In the genomic region with DNA sequence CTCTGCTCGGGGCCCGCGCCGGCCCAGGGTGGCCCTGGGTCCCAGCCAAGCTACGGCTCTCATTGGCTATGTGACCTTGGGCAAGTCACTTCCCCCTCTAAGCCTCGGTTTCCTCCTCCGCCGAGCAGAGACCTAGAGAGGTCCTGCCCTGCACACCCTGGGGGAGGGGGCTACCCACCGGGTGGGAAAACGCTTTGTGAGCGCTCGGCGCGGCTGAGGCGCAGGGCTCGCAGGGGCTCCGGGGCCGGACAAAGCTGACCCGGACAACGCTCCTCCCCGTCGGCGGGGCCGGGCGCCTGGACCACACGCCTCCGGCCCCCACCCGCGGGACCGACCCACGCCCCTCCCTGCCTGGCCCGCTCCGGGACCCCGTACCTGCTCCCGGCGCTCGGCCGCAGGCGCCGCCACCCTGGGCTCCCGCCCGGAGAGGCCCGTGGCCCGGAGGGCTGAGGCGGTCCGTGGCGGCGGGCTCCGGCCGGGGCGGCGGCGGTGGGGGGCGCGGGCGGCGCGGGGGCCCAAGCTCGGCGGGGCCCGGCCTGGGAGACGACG, we compare ENCODE assay signal across 8 cellular contexts.
DNase-seq lines count a peak whose midpoint lies in the region; ATAC-seq and TF ChIP-seq lines count a peak whose summit lies in the region.

No MANE protein-coding gene starts in this region.

- H3K4me2 ChIP-seq in fibroblast of lung (ENCODE audit: extremely low read depth, insufficient read depth, low read length) (peak overlapping the region; percentile 64), neural progenitor cell (peak overlapping the region; percentile 91)

- TF ChIP-seq POLR2A in transverse colon (IDR thresholded peaks at IDR 0.05): no peak

- DNase-seq in NCI-H69 (lab: John Stamatoyannopoulos, UW) (peak; percentile 69), activated T-cell treated with anti-CD3 and anti-CD28 coated beads for 48 hours (ENCODE audit: low read depth) (peak; percentile 52), fibroblast of lung (ENCODE audit: low read depth in 2 of 2) (peak in 1 of 2 donors; percentile 21), neural progenitor cell (ENCODE audit: low spot score) (peak; percentile 63), transverse colon (peak; percentile 51), ecto neural progenitor cell (ENCODE audit: low spot score) (no peak)

- peaks cover 2% of the 10 kb centered on the region for H3K36me3 ChIP-seq in fibroblast of lung (ENCODE audit: control insufficient read depth, insufficient read depth, low read length)
- no peaks in the 10 kb centered on the region for H3K36me3 ChIP-seq in neural progenitor cell
- no peaks in the 10 kb centered on the region for H3K36me3 ChIP-seq in transverse colon

- H4K20me1 ChIP-seq in fibroblast of lung (ENCODE audit: control insufficient read depth, extremely low read depth, insufficient read depth, low read length) (no peaks in the 10 kb centered on the region), neural progenitor cell (ENCODE audit: low read depth) (peaks cover 50% of the 10 kb centered on the region)

- H3K4me1 Mint-ChIP-seq in neural progenitor cell: peaks cover 35% of the 10 kb centered on the region

- H3K36me3 Mint-ChIP-seq in neural progenitor cell: no peaks in the 10 kb centered on the region

- intact Hi-C loops in transverse colon (cut with DNase I; ENCODE audit: low total_unique reads): loop anchor here (10.0 kb wide), 1 partner anchor 82 kb away; the partner anchor contains the start of gene RNF38

- no peaks in the 10 kb centered on the region for H3K9me3 ChIP-seq in fibroblast of lung (ENCODE audit: control insufficient read depth, insufficient read depth, low read depth, low read length)
- no peaks in the 10 kb centered on the region for H3K9me3 ChIP-seq in neural progenitor cell (ENCODE audit: low read depth)
- no peaks in the 10 kb centered on the region for H3K9me3 ChIP-seq in transverse colon

- in situ Hi-C loops in transverse colon (cut with MboI; ENCODE audit: low pct_ligation_motif_present in 1 of 4, low pct_unique_long_range_greater_than_20kb in 1 of 4, low sequenced_read_pairs in 3 of 4): loop anchor here in 1 of 4 donors (10.0 kb wide), 1 partner anchor 68 kb away; no protein-coding TSS in a partner anchor

- no peaks in the 10 kb centered on the region for H3K9me3 Mint-ChIP-seq in neural progenitor cell

- H3F3A ChIP-seq in neural progenitor cell (ENCODE audit: low read depth): peaks cover 43% of the 10 kb centered on the region

- H3K27me3 Mint-ChIP-seq in neural progenitor cell (ENCODE audit: insufficient read depth, low read depth): peaks cover 5% of the 10 kb centered on the region

- peak overlapping the region; percentile 66 for H3K27ac ChIP-seq in fibroblast of lung (ENCODE audit: insufficient read depth, low read length)
- H3K27ac ChIP-seq in neural progenitor cell: peak overlapping the region; percentile 90
- H3K27ac ChIP-seq in transverse colon: peak overlapping the region; percentile 90 to 96 (median 94)

- H2AFZ ChIP-seq in fibroblast of lung (ENCODE audit: low read length): peak overlapping the region; percentile 75
- no peak overlapping the region for H2AFZ ChIP-seq in neural progenitor cell (replicated peaks)

- peak overlapping the region; percentile 69 for H3K9ac ChIP-seq in fibroblast of lung (ENCODE audit: insufficient read depth, low read length)
- H3K9ac ChIP-seq in neural progenitor cell: peak overlapping the region; percentile 88

- H3K4me1 ChIP-seq in fibroblast of lung (ENCODE audit: control insufficient read depth, extremely low read depth, insufficient read depth, low read length) (peaks cover 6% of the 10 kb centered on the region), neural progenitor cell (peaks cover 30% of the 10 kb centered on the region), transverse colon (peaks cover 10 to 40% (median 23%) of the 10 kb centered on the region in 4 donors)

- no peak overlapping the region for H3K27ac Mint-ChIP-seq in neural progenitor cell

- peak overlapping the region; percentile 75 to 91 (median 82) for H3K4me3 ChIP-seq in fibroblast of lung (replicated peaks in 1 of 4; ENCODE audit: control extremely low read depth in 1 of 4, insufficient read depth in 1 of 4, low read depth in 3 of 4, low read length in 4 of 4)
- H3K4me3 ChIP-seq in neural progenitor cell: peak overlapping the region; percentile 91
- peak overlapping the region; percentile 77 to 100 (median 95) for H3K4me3 ChIP-seq in transverse colon

- 1% methylated on average over 36 of the region's 63 CpGs; no CpG with 5 or more reads in 1 of the 2 donors for WGBS in transverse colon (ENCODE audit: low coverage in 1 of 2), 2 donors

- H3K4me3 Mint-ChIP-seq in neural progenitor cell: peak overlapping the region; percentile 93

- H3K79me2 ChIP-seq in fibroblast of lung (ENCODE audit: control insufficient read depth, insufficient read depth, low read length) (peaks cover 25% of the 10 kb centered on the region), neural progenitor cell (ENCODE audit: low read depth) (no peaks in the 10 kb centered on the region)

- ATAC-seq in GM18511 (IDR thresholded peaks at IDR 0.05; ENCODE audit: unreplicated experiment): peak; percentile 49
- peak; percentile 45 for ATAC-seq in HG02759 (IDR thresholded peaks at IDR 0.05; ENCODE audit: unreplicated experiment)

- TF ChIP-seq CTCF in fibroblast of lung (conservative IDR thresholded peaks at IDR 0.05 in 1 of 2, IDR thresholded peaks at IDR 0.05 in 1 of 2; ENCODE audit: low read depth in 1 of 2, low read length in 2 of 2) (no peak), neural progenitor cell (IDR thresholded peaks at IDR 0.05) (no peak), transverse colon (IDR thresholded peaks at IDR 0.05) (no peak)

- no peak for TF ChIP-seq EP300 in transverse colon (IDR thresholded peaks at IDR 0.05; ENCODE audit: low read depth)

- H3K27me3 ChIP-seq in fibroblast of lung (ENCODE audit: control insufficient read depth, insufficient read depth, low read length) (no peaks in the 10 kb centered on the region), neural progenitor cell (no peaks in the 10 kb centered on the region), transverse colon (no peaks in the 10 kb centered on the region)
